In genomic region chr18:23485386-23485785, GRCh38 we compare ENCODE assay signal across 17 cellular contexts. TPM values are rescaled to one million over a fixed set of nuclear protein-coding genes. Genes with fewer than 3 reads are reported as not detected.
DNase-seq lines count a peak whose midpoint lies in the region; ATAC-seq, FAIRE-seq and TF ChIP-seq lines count a peak whose summit lies in the region.
"Had no signal": no experiment of that assay in that cellular context is flagged by ENCODE, and none has a peak within 500 bp of the region (broad histone marks: within the 10 kb centered on the region; RNA-seq: fewer than 3 reads in every experiment).

No MANE protein-coding gene starts in this region.

- H3K23ac ChIP-seq in H1 (ENCODE audit: insufficient read length) = no peak overlapping the region
- H3K23ac ChIP-seq in mesendoderm (ENCODE audit: low read length) = no peak overlapping the region

- no peak overlapping the region for H4K91ac ChIP-seq in H1 (replicated peaks; ENCODE audit: insufficient read length, low read length)

- H3K27ac ChIP-seq in H1 (ENCODE audit: low read depth, low read length) = no peak overlapping the region
- H3K27ac ChIP-seq in mesendoderm (ENCODE audit: low read depth, low read length) = no peak overlapping the region
- peak overlapping the region; percentile 61 to 74 for H3K27ac ChIP-seq in thoracic aorta
- H3K27ac ChIP-seq: 22Rv1 had no signal

- POLR2A ChIA-PET in H1 (lab: Charles Lee; ENCODE audit: partially characterized antibody) = interaction anchor here (1.0 kb wide), 1 partner anchor 11 kb away, joined by 3 read pairs; no protein-coding TSS in a partner anchor

- H3K36me3 ChIP-seq in H1 (ENCODE audit: control insufficient read depth in 2 of 4, insufficient read depth in 4 of 4, low read length in 3 of 4) (peaks cover 0 to 12% (median 1%) of the 10 kb centered on the region in 4 experiments; a peak in 4 of 8 replicates), mesendoderm (ENCODE audit: control insufficient read depth, insufficient read depth, low read length) (peaks cover 2% of the 10 kb centered on the region), thoracic aorta (peaks cover 4% of the 10 kb centered on the region)

- H2BK12ac ChIP-seq in H1 (ENCODE audit: low read depth, low read length) = no peak overlapping the region; the same call in 1 of the 2 replicates

- H2AFZ ChIP-seq in H1 (ENCODE audit: low read length) = no peak overlapping the region

- no peak overlapping the region; the same call in 1 of the 2 replicates for H3K18ac ChIP-seq in H1 (ENCODE audit: extremely low read depth, low read length)
- H3K18ac ChIP-seq in mesendoderm (ENCODE audit: low read length) = no peak overlapping the region

- H4K20me1 ChIP-seq in H1 (replicated peaks in 1 of 2; ENCODE audit: control insufficient read depth in 1 of 2, insufficient read depth in 2 of 2, low read length in 2 of 2) = no peaks in the 10 kb centered on the region

- WGBS in H1 (ENCODE audit: extremely low coverage in 1 of 2, insufficient coverage in 1 of 2, insufficient read length in 1 of 2, insufficient replicate concordance in 2 of 2, low coverage in 1 of 2, low lambda C conversion rate in 2 of 2, missing lambda C conversion rate in 1 of 2), 2 experiments = 90% methylated on average over 7 of the region's 7 CpGs; no CpG with 5 or more reads in 1 of the 2 experiments
- WGBS in mesendoderm (ENCODE audit: extremely low coverage, insufficient coverage, low lambda C conversion rate) = no CpG with 5 or more reads among the region's 7 CpGs

- no peaks in the 10 kb centered on the region for H3K23me2 ChIP-seq in H1 (ENCODE audit: low read depth, low read length)

- no peak for FAIRE-seq in H1 (lab: Jason Lieb, UNC)
- FAIRE-seq: GM12878, HepG2 had no signal

- TF ChIP-seq CTCF in H1 (IDR thresholded peaks at IDR 0.05; ENCODE audit: control extremely low read depth in 1 of 3, insufficient read depth in 1 of 3, low read depth in 1 of 3, low read length in 3 of 3) (no peak), thoracic aorta (IDR thresholded peaks at IDR 0.05) (no peak)

- H3K56ac ChIP-seq in H1 (replicated peaks; ENCODE audit: insufficient read length, low read depth, low read length) (no peak overlapping the region), mesendoderm (ENCODE audit: low read length) (no peak overlapping the region)

- no peak overlapping the region for H2BK5ac ChIP-seq in H1 (ENCODE audit: low read depth, low read length)
- H2BK5ac ChIP-seq in mesendoderm (ENCODE audit: low read length) = no peak overlapping the region

- no peaks in the 10 kb centered on the region for H3K4me1 ChIP-seq in H1 (replicated peaks in 1 of 4; ENCODE audit: control insufficient read depth in 3 of 4, insufficient read depth in 4 of 4, low read length in 3 of 4)
- H3K4me1 ChIP-seq in mesendoderm (ENCODE audit: control insufficient read depth, low read depth, low read length) = peaks cover 2% of the 10 kb centered on the region
- H3K4me1 ChIP-seq in thoracic aorta (ENCODE audit: control insufficient read depth in 1 of 2, low read depth in 2 of 2) = peaks cover 9 to 38% of the 10 kb centered on the region in 2 donors

- no peak overlapping the region for H3K4me3 ChIP-seq in H1 (ENCODE audit: extremely low read depth in 1 of 4, insufficient read depth in 2 of 4, low read depth in 3 of 4, low read length in 4 of 4)
- no peak overlapping the region for H3K4me3 ChIP-seq in mesendoderm (ENCODE audit: low read length)
- no peak overlapping the region for H3K4me3 ChIP-seq in thoracic aorta
- H3K4me3 ChIP-seq: BLaER1 treated with 17β-estradiol and CSF1 and Interleukin-3, amounts not matched to agents 10 nM and 100 nM; GM12878 had no signal

- DNase-seq in DMS 273 (lab: John Stamatoyannopoulos, UW; ENCODE audit: unreplicated experiment) (peak; percentile 39), DMS 273 treated with DMSO at 0.1 percent for 48 hours (lab: John Stamatoyannopoulos, UW) (no peak), H1 (ENCODE audit: low read depth in 1 of 2, low spot score in 2 of 2) (no peak), mesendoderm (peak; percentile 86), thoracic aorta (ENCODE audit: low spot score) (no peak), SIG-M5 (lab: John Stamatoyannopoulos, UW) (no peak), NCI-H82 treated with DMSO at 0.1 percent for 48 hours (lab: John Stamatoyannopoulos, UW; ENCODE audit: unreplicated experiment) (no peak)
- DNase-seq: AML-193; CD4-positive, CD25-positive, alpha-beta regulatory T cell; DMS79; HCEC 1CT; HFFc6 had no signal

- H3K27me3 ChIP-seq in H1 (replicated peaks in 1 of 4; ENCODE audit: control insufficient read depth in 3 of 4, extremely low read depth in 1 of 4, insufficient read depth in 3 of 4, low read length in 3 of 4) = no peaks in the 10 kb centered on the region
- H3K27me3 ChIP-seq in mesendoderm (ENCODE audit: insufficient read depth, low read length, poor library complexity) = no peaks in the 10 kb centered on the region
- no peaks in the 10 kb centered on the region for H3K27me3 ChIP-seq in thoracic aorta (replicated peaks; ENCODE audit: insufficient read depth)
- H3K27me3 ChIP-seq: BLaER1 treated with 17β-estradiol and CSF1 and Interleukin-3, amounts not matched to agents 10 nM and 100 nM had no signal

- no peak for TF ChIP-seq POLR2A in H1 (IDR thresholded peaks at IDR 0.05; ENCODE audit: control extremely low read depth in 1 of 2, low read depth in 2 of 2, low read length in 2 of 2)

- no peak overlapping the region for H3K9ac ChIP-seq in H1 (replicated peaks in 1 of 4; ENCODE audit: extremely low read depth in 1 of 4, low read depth in 3 of 4, low read length in 3 of 4)
- no peak overlapping the region for H3K9ac ChIP-seq in mesendoderm (ENCODE audit: low read length)
- H3K9ac ChIP-seq: BLaER1 treated with 17β-estradiol and CSF1 and Interleukin-3, amounts not matched to agents 10 nM and 100 nM had no signal

- no peak overlapping the region for H2AK5ac ChIP-seq in H1 (ENCODE audit: low read depth, low read length)
- H2AK5ac ChIP-seq in mesendoderm (ENCODE audit: low read length) = no peak overlapping the region

- H4K5ac ChIP-seq in H1 (ENCODE audit: insufficient read length, low read depth, low read length) (no peak overlapping the region), mesendoderm (ENCODE audit: low read length) (no peak overlapping the region)

- TF ChIP-seq RAD21 in H1 (IDR thresholded peaks at IDR 0.05 in 1 of 2, conservative IDR thresholded peaks at IDR 0.05 in 1 of 2; ENCODE audit: low read depth in 2 of 2, low read length in 2 of 2) = no peak

- no peak for ATAC-seq in thoracic aorta (ENCODE audit: insufficient number of reproducible peaks, low FRiP score, low read depth)
- ATAC-seq in GM18502 (IDR thresholded peaks at IDR 0.05; ENCODE audit: poor library complexity, unreplicated experiment) = no peak
- ATAC-seq: GM12878, HepG2 had no signal

- H3K9me3 ChIP-seq in H1 (ENCODE audit: insufficient read depth in 2 of 2, low read depth in 1 of 2, low read length in 1 of 2) (no peaks in the 10 kb centered on the region), thoracic aorta (no peaks in the 10 kb centered on the region)

- H3K79me2 ChIP-seq in H1 (ENCODE audit: control insufficient read depth in 1 of 2, insufficient read depth in 2 of 2, low read length in 2 of 2) (no peaks in the 10 kb centered on the region), mesendoderm (ENCODE audit: control insufficient read depth, insufficient read depth, low read length) (no peaks in the 10 kb centered on the region)

- H3K14ac ChIP-seq in H1 (ENCODE audit: insufficient read length) = no peak overlapping the region

- H2BK20ac ChIP-seq in H1 (ENCODE audit: low read length) = no peak overlapping the region

- no peak overlapping the region for H4K8ac ChIP-seq in H1 (ENCODE audit: extremely low read depth, insufficient read depth, low read length)
- no peak overlapping the region for H4K8ac ChIP-seq in mesendoderm (ENCODE audit: low read depth, low read length)

- no peak overlapping the region for H3K4me2 ChIP-seq in H1 (ENCODE audit: insufficient read depth in 1 of 2, low read depth in 2 of 2, low read length in 2 of 2)
- H3K4me2 ChIP-seq in mesendoderm (ENCODE audit: low read length) = no peak overlapping the region

- H2BK15ac ChIP-seq in H1 (ENCODE audit: low read length) = no peak overlapping the region
- no peak overlapping the region for H2BK15ac ChIP-seq in mesendoderm (replicated peaks; ENCODE audit: low read depth)

- H3K4ac ChIP-seq in H1 (replicated peaks; ENCODE audit: insufficient read length, low read depth, low read length) (no peak overlapping the region), mesendoderm (ENCODE audit: low read depth, low read length) (no peak overlapping the region)

- H2BK120ac ChIP-seq in H1 (replicated peaks; ENCODE audit: low read depth, low read length) = no peak overlapping the region
- no peak overlapping the region for H2BK120ac ChIP-seq in mesendoderm (ENCODE audit: low read depth, low read length)

- H3K79me1 ChIP-seq in H1 (ENCODE audit: low read depth, low read length) = no peaks in the 10 kb centered on the region
- H3K79me1 ChIP-seq in mesendoderm (ENCODE audit: low read length) = no peaks in the 10 kb centered on the region

- TF ChIP-seq EP300 in H1 (IDR thresholded peaks at IDR 0.05; ENCODE audit: borderline replicate concordance in 1 of 2, low read depth in 2 of 2, low read length in 2 of 2) = no peak

- CTCF ChIA-PET in H1 (lab: Charles Lee; ENCODE audit: partially characterized antibody) = interaction anchor here (0.6 to 2.6 kb wide), 4 partner anchors 11 to 134 kb away, joined by 3 to 14 read pairs (median 4); no protein-coding TSS in a partner anchor

RNA-seq across cellular contexts. Expression of gene RMC1, which starts 17.9 kb away (rescaled TPM):
- total RNA-seq in H1 (2021; fragmentation: NEBNext Ultra II Directional; extraction: Animal tissue kit (Norgen Biotek cat#: 25700)) = 20.1 and 21.3 TPM in 2 replicates
- polyA plus RNA-seq in H1 (2011; rRNA removed) = 14.2 and 16.4 TPM in 2 replicates
- polyA plus RNA-seq in H1 (2011; cell fraction: cytosol; rRNA removed) = 12.6 TPM
- 22.0 TPM for polyA plus RNA-seq in H1 (2011; cell fraction: nucleus; rRNA removed)
- polyA plus RNA-seq in H1 (2012, experiment 1 of 2) = 13.8 to 18.0 TPM (median 16.3 TPM) in 4 replicates
- polyA plus RNA-seq in H1 (2012, experiment 2 of 2) = 6.8 TPM
- polyA plus RNA-seq in H1 (2013, experiment 1 of 2) = 21.6 TPM
- 21.4 TPM for polyA plus RNA-seq in H1 (2013, experiment 2 of 2)
- polyA minus RNA-seq in H1 (2011; rRNA and poly(A)+ RNA removed) = 11.1 and 13.4 TPM in 2 replicates
- 12.6 TPM for polyA minus RNA-seq in H1 (2011; cell fraction: cytosol; rRNA and poly(A)+ RNA removed)
- 11.3 TPM for polyA minus RNA-seq in H1 (2011; cell fraction: nucleus; rRNA and poly(A)+ RNA removed)
- polyA plus RNA-seq in mesendoderm (2013, experiment 1 of 2) = 15.7 TPM
- polyA plus RNA-seq in mesendoderm (2013, experiment 2 of 2) = 16.1 TPM
- total RNA-seq in thoracic aorta = 10 to 100 TPM; 16.8 to 27.5 TPM

RNA-seq across cellular contexts. Expression of gene RIOK3, which starts 32.3 kb away (rescaled TPM):
- 17.6 and 24.3 TPM in 2 replicates for total RNA-seq in H1 (2021; fragmentation: NEBNext Ultra II Directional; extraction: Animal tissue kit (Norgen Biotek cat#: 25700))
- 5.8 and 7.5 TPM in 2 replicates for polyA plus RNA-seq in H1 (2011; rRNA removed)
- 9.9 TPM for polyA plus RNA-seq in H1 (2011; cell fraction: cytosol; rRNA removed)
- polyA plus RNA-seq in H1 (2011; cell fraction: nucleus; rRNA removed) = 10.9 TPM
- 14.3 to 27.4 TPM (median 16.7 TPM) in 4 replicates for polyA plus RNA-seq in H1 (2012, experiment 1 of 2)
- 1.3 TPM for polyA plus RNA-seq in H1 (2012, experiment 2 of 2)
- polyA plus RNA-seq in H1 (2013, experiment 1 of 2) = 14.3 TPM
- polyA plus RNA-seq in H1 (2013, experiment 2 of 2) = 13.3 TPM
- polyA minus RNA-seq in H1 (2011; rRNA and poly(A)+ RNA removed) = 12.5 and 13.0 TPM in 2 replicates
- polyA minus RNA-seq in H1 (2011; cell fraction: cytosol; rRNA and poly(A)+ RNA removed) = 15.8 TPM
- polyA minus RNA-seq in H1 (2011; cell fraction: nucleus; rRNA and poly(A)+ RNA removed) = 24.1 TPM
- polyA plus RNA-seq in mesendoderm (2013, experiment 1 of 2) = 22.6 TPM
- polyA plus RNA-seq in mesendoderm (2013, experiment 2 of 2) = 22.6 TPM
- 10 to 100 TPM; 51.3 to 59.0 TPM for total RNA-seq in thoracic aorta

Comparison
In these comparisons a context has a peak if more than half of its experiments do, and no peak if none do; other contexts are left out.
1. DNase-seq: peak in DMS 273 (single experiment) and mesendoderm (single experiment); none in DMS 273 treated with DMSO at 0.1 percent for 48 hours (single experiment), H1 (0 of 2), thoracic aorta (single experiment), SIG-M5 (single experiment) and NCI-H82 treated with DMSO at 0.1 percent for 48 hours (single experiment).
2. H3K27ac ChIP-seq: peak in thoracic aorta (2 of 2); none in H1 (single experiment) and mesendoderm (single experiment).